In genomic region chr3:122800031-122800430, GRCh38 we compare ENCODE assay signal across 16 cellular contexts. TPM values are rescaled to one million over a fixed set of nuclear protein-coding genes. Genes with fewer than 3 reads are reported as not detected.
DNase-seq lines count a peak whose midpoint lies in the region; FAIRE-seq and TF ChIP-seq lines count a peak whose summit lies in the region.
"Had no signal": no experiment of that assay in that cellular context is flagged by ENCODE, and none has a peak within 500 bp of the region (broad histone marks: within the 10 kb centered on the region; RNA-seq: fewer than 3 reads in every experiment).

No MANE protein-coding gene starts in this region.

- intact Hi-C loops in esophagus squamous epithelium (cut with DNase I), result no loop called here

- CTCF ChIA-PET in HEK293 (lab: Yijun Ruan, JAX), result interaction anchor here (0.7 kb wide), 1 partner anchor 45 kb away, joined by 4 read pairs; no protein-coding TSS in a partner anchor

- DNase-seq in bronchial epithelial cell (ENCODE audit: low read depth) (peak; percentile 66), esophagus squamous epithelium (lab: John Stamatoyannopoulos, UW) (no peak), type B pancreatic cell (ENCODE audit: extremely low spot score, unreplicated experiment) (no peak), osteocyte (ENCODE audit: extremely low spot score, unreplicated experiment) (no peak)
- no peak for DNase-seq in activated naive CD4-positive, alpha-beta T cell (lab: John Stamatoyannopoulos, UW)
- DNase-seq: Calu3; CD8-positive, alpha-beta T cell; DMS79 treated with DMSO at 0.1 percent for 48 hours; H9 had no signal

- H3K4me3 ChIP-seq in HEK293 (ENCODE audit: low read depth, low read length) (no peak overlapping the region), bronchial epithelial cell (ENCODE audit: low read depth, low read length) (no peak overlapping the region), esophagus squamous epithelium (no peak overlapping the region), neutrophil (ENCODE audit: low read depth in 1 of 2, low read length in 1 of 2) (no peak overlapping the region)
- H3K4me3 ChIP-seq: BLaER1 treated with 17β-estradiol and CSF1 and Interleukin-3, amounts not matched to agents 10 nM and 100 nM; GM12878 had no signal

- 60 to 81% methylated on average over 1 of the region's 1 CpG for WGBS in esophagus squamous epithelium, 2 donors

- H3K4me3 Mint-ChIP-seq in type B pancreatic cell, result no peak overlapping the region
- no peak overlapping the region for H3K4me3 Mint-ChIP-seq in osteocyte (ENCODE audit: unreplicated experiment)
- H3K4me3 Mint-ChIP-seq: B cell; CD8-positive, alpha-beta T cell; H9 had no signal

- H3K4me1 Mint-ChIP-seq in type B pancreatic cell (ENCODE audit: unreplicated experiment) (peaks cover 24% of the 10 kb centered on the region), osteocyte (ENCODE audit: unreplicated experiment) (peaks cover 19% of the 10 kb centered on the region)

- TF ChIP-seq CTCF in HEK293 (tag by site-specific recombination; IDR thresholded peaks at IDR 0.05), result no peak
- no peak for TF ChIP-seq CTCF in bronchial epithelial cell (IDR thresholded peaks at IDR 0.05; ENCODE audit: insufficient read depth, low read length, severe bottlenecking)
- TF ChIP-seq CTCF in esophagus squamous epithelium (IDR thresholded peaks at IDR 0.05), result no peak
- TF ChIP-seq CTCF in neutrophil (IDR thresholded peaks at IDR 0.05), result no peak
- TF ChIP-seq CTCF in type B pancreatic cell (conservative IDR thresholded peaks at IDR 0.05), result no peak
- TF ChIP-seq CTCF in osteocyte (IDR thresholded peaks at IDR 0.05), result no peak

- H3K27ac Mint-ChIP-seq in type B pancreatic cell (no peak overlapping the region), osteocyte (ENCODE audit: unreplicated experiment) (no peak overlapping the region)
- H3K27ac Mint-ChIP-seq: B cell; CD8-positive, alpha-beta T cell; H9 had no signal

- FAIRE-seq in bronchial epithelial cell (lab: Jason Lieb, UNC), result no peak
- FAIRE-seq: GM12878, H1 had no signal

- POLR2A ChIA-PET in HEK293 (lab: Yijun Ruan, JAX), result no interaction called here

- H3K36me3 Mint-ChIP-seq in type B pancreatic cell (peaks cover 28% of the 10 kb centered on the region), osteocyte (ENCODE audit: unreplicated experiment) (peaks cover 5% of the 10 kb centered on the region)

- H3K4me1 ChIP-seq in HEK293 (ENCODE audit: control insufficient read depth, insufficient read depth, low read length) (no peaks in the 10 kb centered on the region; the same call in 1 of the 2 replicates), esophagus squamous epithelium (peaks cover 4 to 67% (median 16%) of the 10 kb centered on the region in 3 donors), neutrophil (ENCODE audit: control insufficient read depth in 1 of 2, insufficient read depth in 1 of 2, low read depth in 1 of 2, low read length in 1 of 2) (peaks cover 48 to 52% of the 10 kb centered on the region in 2 experiments)

- H3K27me3 Mint-ChIP-seq in type B pancreatic cell (no peaks in the 10 kb centered on the region), osteocyte (ENCODE audit: unreplicated experiment) (no peaks in the 10 kb centered on the region)
- H3K27me3 Mint-ChIP-seq: B cell had no signal

- H3K27ac ChIP-seq in HEK293 (ENCODE audit: extremely low read depth, low read depth, low read length), result no peak overlapping the region
- H3K27ac ChIP-seq in esophagus squamous epithelium, result peak overlapping the region in 3 of 4 donors; percentile 45 to 71 (median 49)
- peak overlapping the region; percentile 56 for H3K27ac ChIP-seq in neutrophil
- H3K27ac ChIP-seq: BLaER1 treated with 17β-estradiol and CSF1 and Interleukin-3, amounts not matched to agents 10 nM and 100 nM; HL-60 had no signal

- TF ChIP-seq POLR2A in esophagus squamous epithelium (IDR thresholded peaks at IDR 0.05), result no peak

- H3K9me3 ChIP-seq in HEK293 (ENCODE audit: control insufficient read depth, insufficient read depth, low read depth, low read length), result no peaks in the 10 kb centered on the region
- no peaks in the 10 kb centered on the region for H3K9me3 ChIP-seq in esophagus squamous epithelium
- no peaks in the 10 kb centered on the region for H3K9me3 ChIP-seq in neutrophil
- H3K9me3 ChIP-seq: BLaER1 treated with 17β-estradiol and CSF1 and Interleukin-3, amounts not matched to agents 10 nM and 100 nM had no signal

- H3K9me3 Mint-ChIP-seq in type B pancreatic cell (no peaks in the 10 kb centered on the region), osteocyte (ENCODE audit: unreplicated experiment) (no peaks in the 10 kb centered on the region)
- H3K9me3 Mint-ChIP-seq: CD8-positive, alpha-beta T cell; H9 had no signal

- H3K27me3 ChIP-seq in bronchial epithelial cell (ENCODE audit: control insufficient read depth, insufficient read depth, low read length) (no peaks in the 10 kb centered on the region), esophagus squamous epithelium (no peaks in the 10 kb centered on the region), neutrophil (no peaks in the 10 kb centered on the region)
- H3K27me3 ChIP-seq: BLaER1 treated with 17β-estradiol and CSF1 and Interleukin-3, amounts not matched to agents 10 nM and 100 nM had no signal

- H3K36me3 ChIP-seq in HEK293 (ENCODE audit: control insufficient read depth in 2 of 2, insufficient read depth in 1 of 2, low read length in 2 of 2), result no peaks in the 10 kb centered on the region
- H3K36me3 ChIP-seq in bronchial epithelial cell (ENCODE audit: control insufficient read depth, insufficient read depth, low read length), result no peaks in the 10 kb centered on the region
- H3K36me3 ChIP-seq in esophagus squamous epithelium, result no peaks in the 10 kb centered on the region
- H3K36me3 ChIP-seq in neutrophil, result no peaks in the 10 kb centered on the region

TF ChIP-seq in HEK293, 187 proteins besides CTCF, POLR2A, EP300 and RAD21:
- TF ChIP-seq ZBTB6 (tag by site-specific recombination; IDR thresholded peaks at IDR 0.05) (no peak), PRDM10 (tag by site-specific recombination; IDR thresholded peaks at IDR 0.05) (peak; percentile 46), ZBTB7A (tag by site-specific recombination; IDR thresholded peaks at IDR 0.05; ENCODE audit: low read depth) (no peak)
TF ChIP-seq in HEK293: peak in this region for 1.

RNA-seq across cellular contexts. Expression of gene SLC49A4, which starts 5.2 kb away (rescaled TPM):
- total RNA-seq in bronchial epithelial cell, result 21.6 and 26.4 TPM in 2 replicates
- total RNA-seq in esophagus squamous epithelium, result 10 to 100 TPM; 12.2 to 21.4 (median 15.9) TPM
- total RNA-seq in type B pancreatic cell (ENCODE audit: low replicate concordance), result 19.4 and 24.7 TPM in 2 replicates
- total RNA-seq in osteocyte, result 16.3 and 17.1 TPM in 2 replicates

RNA-seq across cellular contexts. Expression of gene HSPBAP1, which starts 6.4 kb away (rescaled TPM):
- total RNA-seq in bronchial epithelial cell (11.3 and 12.0 TPM in 2 replicates), esophagus squamous epithelium (10 to 100 TPM in 1 of 4 donors, 1 to 10 TPM in 3; 3.4 to 13.9 (median 4.0) TPM), type B pancreatic cell (ENCODE audit: low replicate concordance) (5.8 and 9.1 TPM in 2 replicates), osteocyte (9.3 and 9.9 TPM in 2 replicates)
